ENCODE assay signal across 9 cellular contexts in the genomic region with DNA sequence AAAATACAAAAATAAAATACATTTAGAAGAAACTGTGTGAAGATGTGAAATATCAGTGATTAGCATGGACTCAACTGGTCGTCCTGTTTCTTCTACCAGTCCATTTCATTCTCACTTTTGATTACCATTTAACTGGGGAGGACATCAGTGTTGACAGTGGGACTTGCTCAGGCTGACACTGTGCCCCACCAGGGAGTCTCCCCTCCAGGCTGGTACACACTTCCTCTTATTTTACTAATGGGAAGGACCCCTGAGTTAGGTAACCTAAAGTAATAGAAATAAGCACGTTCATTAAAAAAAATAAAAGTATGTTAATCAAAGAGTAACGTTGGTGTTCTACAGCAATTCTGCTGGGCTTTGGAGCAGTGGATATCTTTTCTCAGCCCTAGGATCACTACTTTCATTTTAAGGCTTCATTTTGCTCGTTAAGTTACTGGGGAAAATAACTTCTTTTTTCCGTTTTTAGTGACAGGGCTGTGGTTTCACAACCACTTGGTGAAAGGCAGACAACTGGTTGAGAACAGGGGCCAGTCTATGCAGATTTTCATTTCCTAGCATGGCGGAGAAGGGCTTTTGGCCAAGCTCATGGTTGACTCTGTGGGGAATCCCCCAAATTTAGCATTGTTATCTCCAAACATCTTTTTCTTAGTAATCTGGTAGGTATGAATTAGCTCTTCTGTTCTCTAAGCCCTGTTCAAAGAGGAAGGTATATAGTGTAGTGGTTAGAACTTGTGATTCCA. TPM values are rescaled to one million over a fixed set of nuclear protein-coding genes. Genes with fewer than 3 reads are reported as not detected.
DNase-seq lines count a peak whose midpoint lies in the region; ATAC-seq, FAIRE-seq and TF ChIP-seq lines count a peak whose summit lies in the region.
"Had no signal": no experiment of that assay in that cellular context is flagged by ENCODE, and none has a peak within 500 bp of the region (broad histone marks: within the 10 kb centered on the region; RNA-seq: fewer than 3 reads in every experiment).

No MANE protein-coding gene starts in this region.

- peak; percentile 45 for DNase-seq in GM19239 (ENCODE audit: insufficient read length, low spot score)
- DNase-seq in activated CD4-positive, CD25-positive, alpha-beta regulatory T cell (lab: John Stamatoyannopoulos, UW) = peak; percentile 6 to 16 (median 12)
- no peak for DNase-seq in DMS79 treated with DMSO at 0.1 percent for 48 hours (lab: John Stamatoyannopoulos, UW)
- DNase-seq in HEK293T (ENCODE audit: extremely low spot score) = no peak
- DNase-seq in mesenteric fat pad (ENCODE audit: low spot score) = no peak

- FAIRE-seq in GM19239 (lab: Jason Lieb, UNC) = peak; percentile 98
- FAIRE-seq: islet of Langerhans had no signal

- H3K4me3 Mint-ChIP-seq in stimulated activated naive CD8-positive, alpha-beta T cell treated with anti-CD3 and anti-CD28 coated beads, Interleukin-15, Interleukin-2, amounts not matched to agents 100 ng/mL and 50 ng/mL, for 24 hours = peak overlapping the region; percentile 94

- H3K4me1 Mint-ChIP-seq in stimulated activated naive CD8-positive, alpha-beta T cell treated with anti-CD3 and anti-CD28 coated beads, Interleukin-15, Interleukin-2, amounts not matched to agents 100 ng/mL and 50 ng/mL, for 24 hours (ENCODE audit: low read depth) = peaks cover 56% of the 10 kb centered on the region

- H3K36me3 Mint-ChIP-seq in stimulated activated naive CD8-positive, alpha-beta T cell treated with anti-CD3 and anti-CD28 coated beads, Interleukin-15, Interleukin-2, amounts not matched to agents 100 ng/mL and 50 ng/mL, for 24 hours (ENCODE audit: low read depth) = peaks cover 22% of the 10 kb centered on the region

- no peaks in the 10 kb centered on the region for H3K9me3 Mint-ChIP-seq in stimulated activated naive CD8-positive, alpha-beta T cell treated with anti-CD3 and anti-CD28 coated beads, Interleukin-15, Interleukin-2, amounts not matched to agents 100 ng/mL and 50 ng/mL, for 24 hours

- POLR2A ChIA-PET in HEK293T (lab: Yijun Ruan, JAX) = interaction anchor here (1.0 kb wide), 1 partner anchor 10 kb away, joined by 3 read pairs; no protein-coding TSS in a partner anchor

- H3K27ac Mint-ChIP-seq in stimulated activated naive CD8-positive, alpha-beta T cell treated with anti-CD3 and anti-CD28 coated beads, Interleukin-15, Interleukin-2, amounts not matched to agents 100 ng/mL and 50 ng/mL, for 24 hours = peak overlapping the region; percentile 90

- CTCF ChIA-PET in HEK293T (lab: Yijun Ruan, JAX) = no interaction called here

- H3K27me3 Mint-ChIP-seq in stimulated activated naive CD8-positive, alpha-beta T cell treated with anti-CD3 and anti-CD28 coated beads, Interleukin-15, Interleukin-2, amounts not matched to agents 100 ng/mL and 50 ng/mL, for 24 hours = no peaks in the 10 kb centered on the region

- ATAC-seq in HG03159 (IDR thresholded peaks at IDR 0.05; ENCODE audit: unreplicated experiment) (peak; percentile 70), esophagus mucosa (peak; percentile 50)

TF ChIP-seq in HEK293T, 16 proteins besides CTCF, POLR2A, EP300 and RAD21:
- TF ChIP-seq FOXK2 (IDR thresholded peaks at IDR 0.05) = no peak
- no peak for TF ChIP-seq SUZ12 (IDR thresholded peaks at IDR 0.05)
- TF ChIP-seq LEF1 (IDR thresholded peaks at IDR 0.05; ENCODE audit: borderline replicate concordance) = no peak
- TF ChIP-seq TARDBP (IDR thresholded peaks at IDR 0.05) = no peak
- TF ChIP-seq L3MBTL2 (conservative IDR thresholded peaks at IDR 0.05) = no peak
- no peak for TF ChIP-seq ARNT (IDR thresholded peaks at IDR 0.05)
- no peak for TF ChIP-seq NFRKB (IDR thresholded peaks at IDR 0.05)
- no peak for TF ChIP-seq CTBP1 (IDR thresholded peaks at IDR 0.05; ENCODE audit: borderline replicate concordance)
TF ChIP-seq in HEK293T: peak in this region for 0.

RNA-seq across cellular contexts. Expression of gene SNX10, which starts 2.1 kb away (rescaled TPM):
- total RNA-seq in esophagus mucosa (2.1 TPM), mesenteric fat pad (52.8 TPM)

Comparison
In these comparisons a context has a peak if more than half of its experiments do, and no peak if none do; other contexts are left out.
1. DNase-seq: peak in GM19239 (single experiment) and activated CD4-positive, CD25-positive, alpha-beta regulatory T cell (4 of 4); none in DMS79 treated with DMSO at 0.1 percent for 48 hours (single experiment), HEK293T (single experiment) and mesenteric fat pad (single experiment).
2. RNA of gene SNX10, which starts 2.1 kb away (total RNA-seq): 52.8 TPM in mesenteric fat pad (single experiment); 2.1 TPM in esophagus mucosa (single experiment); every median in the first group is over 10 times any median in the second.